8 cellular contexts compared by ENCODE assay signal in genomic region chr19:2477141-2477710, GRCh38. TPM values are rescaled to one million over a fixed set of nuclear protein-coding genes. Genes with fewer than 3 reads are reported as not detected.
A peak's percentile ranks its signal among the peaks of the same experiment; 100 is the strongest.
DNase-seq lines count a peak whose midpoint lies in the region; ATAC-seq and TF ChIP-seq lines count a peak whose summit lies in the region.

No MANE protein-coding gene starts in this region.

- CTCF ChIA-PET in AG04450 (lab: Charles Lee) = interaction anchor here (1.0 to 3.9 kb wide), 5 partner anchors 46 to 159 kb away, joined by 3 to 27 read pairs (median 12); no protein-coding TSS in a partner anchor

- H3K4me1 ChIP-seq in right cardiac atrium (ENCODE audit: control insufficient read depth, insufficient read depth, low read length) (no peaks in the 10 kb centered on the region), gastrocnemius medialis (peaks cover 21 to 42% of the 10 kb centered on the region in 2 donors)

- WGBS in adipose tissue, 3 donors = 5 to 10% (median 8%) methylated on average over 17 to 27 of the region's 27 CpGs
- WGBS in right cardiac atrium = 4% methylated on average over 27 of the region's 27 CpGs

- H3K27ac Mint-ChIP-seq in IgD-negative memory B cell = peak overlapping the region; percentile 91 to 98 (median 97)

- TF ChIP-seq POLR2A in gastrocnemius medialis (IDR thresholded peaks at IDR 0.05) = peak in 1 of 2 donors; percentile 37

- intact Hi-C loops in right cardiac atrium (cut with DNase I) = loop anchor here (2.0 to 10.0 kb wide), 4 partner anchors 65 to 100 kb away; no protein-coding TSS in a partner anchor
- intact Hi-C loops in gastrocnemius medialis (cut with DNase I; ENCODE audit: low total_unique reads) = loop anchor here (2.0 kb wide), 1 partner anchor 18 kb away; no protein-coding TSS in a partner anchor

- no peaks in the 10 kb centered on the region for H3K36me3 ChIP-seq in gastrocnemius medialis

- H3K4me1 Mint-ChIP-seq in IgD-negative memory B cell = peaks cover 11 to 21% (median 14%) of the 10 kb centered on the region in 3 donors

- H3K27ac ChIP-seq in AG04450 (ENCODE audit: low read depth, low read length) (peak overlapping the region; percentile 61), adipose tissue (ENCODE audit: low read depth, low read length) (peak overlapping the region; percentile 87), right cardiac atrium (ENCODE audit: low read length) (peak overlapping the region; percentile 70), gastrocnemius medialis (peak overlapping the region; percentile 81 to 98 (median 90))

- POLR2A ChIA-PET in AG04450 (lab: Yijun Ruan, JAX) = interaction anchor here (0.5 to 4.2 kb wide), 36 partner anchors 12 to 501 kb away, joined by 3 to 266 read pairs (median 14); partner anchors contain the start of genes LMNB2, TIMM13 and ZNF555

- H3K9me3 ChIP-seq in AG04450 (ENCODE audit: control insufficient read depth, insufficient read depth, low read length) (peaks cover 13% of the 10 kb centered on the region), right cardiac atrium (ENCODE audit: control insufficient read depth, low read length) (no peaks in the 10 kb centered on the region), gastrocnemius medialis (no peaks in the 10 kb centered on the region)

- in situ Hi-C loops in gastrocnemius medialis (cut with MboI; ENCODE audit: low sequenced_read_pairs in 4 of 4) = loop anchor here in 3 of 4 donors (5.0 to 10.0 kb wide), 5 partner anchors 65 to 138 kb away; no protein-coding TSS in a partner anchor

- DNase-seq in AG04450 (ENCODE audit: low read depth, low spot score) = no peak
- DNase-seq in right cardiac atrium = peak; percentile 53 to 82 (median 79)
- peak; percentile 65 to 71 for DNase-seq in gastrocnemius medialis
- DNase-seq in NCI-H2029 (lab: John Stamatoyannopoulos, UW) = no peak
- no peak for DNase-seq in inferior parietal cortex (ENCODE audit: extremely low spot score)
- no peak for DNase-seq in SKM-1 (lab: John Stamatoyannopoulos, UW; ENCODE audit: unreplicated experiment)

- peak overlapping the region; percentile 92 to 98 (median 96) for H3K4me3 Mint-ChIP-seq in IgD-negative memory B cell

- ATAC-seq in right cardiac atrium = peak; percentile 0 to 1
- ATAC-seq in gastrocnemius medialis = peak; percentile 2 to 10

- TF ChIP-seq CTCF in AG04450 (IDR thresholded peaks at IDR 0.05; ENCODE audit: low read depth, low read length) (no peak), gastrocnemius medialis (IDR thresholded peaks at IDR 0.05 in 4 of 5, conservative IDR thresholded peaks at IDR 0.05 in 1 of 5) (no peak)

- H3K4me3 ChIP-seq in AG04450 (ENCODE audit: low read depth, low read length) = peak overlapping the region; percentile 94
- H3K4me3 ChIP-seq in right cardiac atrium (ENCODE audit: low read length) = peak overlapping the region; percentile 84
- H3K4me3 ChIP-seq in gastrocnemius medialis = peak overlapping the region; percentile 66 to 92 (median 84)

- H3K9me3 Mint-ChIP-seq in IgD-negative memory B cell = no peaks in the 10 kb centered on the region

- peaks cover 3% of the 10 kb centered on the region for H3K36me3 Mint-ChIP-seq in IgD-negative memory B cell

- H3K27me3 ChIP-seq in AG04450 (ENCODE audit: control insufficient read depth, insufficient read depth, low read length) (no peaks in the 10 kb centered on the region), right cardiac atrium (ENCODE audit: control insufficient read depth, insufficient read depth) (no peaks in the 10 kb centered on the region), gastrocnemius medialis (no peaks in the 10 kb centered on the region)

- H3K27me3 Mint-ChIP-seq in IgD-negative memory B cell = no peaks in the 10 kb centered on the region

RNA-seq across cellular contexts. Expression of gene GADD45B, which starts 1.3 kb away (rescaled TPM):
- polyA plus RNA-seq in AG04450 (2011; rRNA removed) = 18.5 and 24.8 TPM in 2 replicates
- polyA minus RNA-seq in AG04450 (2011; rRNA and poly(A)+ RNA removed) = 18.6 and 29.1 TPM in 2 replicates
- 98.0 TPM for polyA plus RNA-seq in IgD-negative memory B cell
- polyA plus RNA-seq in adipose tissue = 100 to 1,000 TPM in 2 of 3 donors, 10 to 100 TPM in 1; 97.2 to 938 (median 522) TPM
- total RNA-seq in right cardiac atrium = 100 to 1,000 TPM in 2 of 4 donors, 10 to 100 TPM in 2; 52.4 to 205 (median 78.9) TPM
- 195 TPM for polyA plus RNA-seq in right cardiac atrium
- 10 to 100 TPM; 32.2 to 48.7 (median 41.7) TPM for total RNA-seq in gastrocnemius medialis

RNA-seq across cellular contexts. Expression of gene LMNB2, which starts 20.5 kb away (rescaled TPM):
- polyA plus RNA-seq in AG04450 (2011; rRNA removed) (49.5 and 54.3 TPM in 2 replicates), IgD-negative memory B cell (4.6 TPM), adipose tissue (10 to 100 TPM in 2 of 3 donors, 1 to 10 TPM in 1; 6.9 to 23.0 (median 17.5) TPM), right cardiac atrium (12.1 TPM)
- polyA minus RNA-seq in AG04450 (2011; rRNA and poly(A)+ RNA removed) = 45.7 and 54.0 TPM in 2 replicates
- total RNA-seq in right cardiac atrium (10 to 100 TPM in 3 of 4 donors, 1 to 10 TPM in 1; 9.6 to 21.6 (median 14.9) TPM), gastrocnemius medialis (10 to 100 TPM; 14.8 to 34.1 (median 23.6) TPM)

RNA-seq across cellular contexts. Expression of gene TIMM13, which starts 49.8 kb away (rescaled TPM):
- polyA plus RNA-seq in AG04450 (2011; rRNA removed) = 21.6 and 34.3 TPM in 2 replicates
- polyA minus RNA-seq in AG04450 (2011; rRNA and poly(A)+ RNA removed) = 6.3 and 7.3 TPM in 2 replicates
- 69.1 TPM for polyA plus RNA-seq in IgD-negative memory B cell
- 10 to 100 TPM; 69.4 to 96.4 (median 87.4) TPM for polyA plus RNA-seq in adipose tissue
- 10 to 100 TPM; 73.9 to 91.2 (median 81.2) TPM for total RNA-seq in right cardiac atrium
- polyA plus RNA-seq in right cardiac atrium = 69.6 TPM
- 10 to 100 TPM; 23.7 to 60.3 (median 46.8) TPM for total RNA-seq in gastrocnemius medialis

Comparison
In these comparisons a context has a peak if more than half of its experiments do, and no peak if none do; other contexts are left out.
1. DNase-seq: peak in right cardiac atrium (3 of 3) and gastrocnemius medialis (2 of 2); none in AG04450 (single experiment), NCI-H2029 (single experiment), inferior parietal cortex (single experiment) and SKM-1 (single experiment).
2. Peak in every context shown above with its lines, with median percentiles within 50 percentile points of each other: H3K27ac ChIP-seq and H3K4me3 ChIP-seq.